ENCODE assay signal across 8 cellular contexts in genomic region chr1:151340870-151341754, GRCh38. TPM values are rescaled to one million over a fixed set of nuclear protein-coding genes. Genes with fewer than 3 reads are reported as not detected.
A peak's percentile ranks its signal among the peaks of the same experiment; 100 is the strongest.
DNase-seq lines count a peak whose midpoint lies in the region; ATAC-seq and TF ChIP-seq lines count a peak whose summit lies in the region.

No MANE protein-coding gene starts in this region.

- peak overlapping the region; percentile 43 for H3K4me3 Mint-ChIP-seq in T-helper 17 cell

- DNase-seq in CD1c-positive myeloid dendritic cell (ENCODE audit: extremely low spot score) (peak; percentile 89), H7 (peak; percentile 77), NCI-H2029 (lab: John Stamatoyannopoulos, UW) (peak; percentile 69), T-helper 17 cell (peak in 2 of 3 donors; percentile 14 to 22), breast epithelium (ENCODE audit: low spot score in 2 of 2) (no peak), iPS-NIHi7 (ENCODE audit: extremely low spot score) (peak; percentile 71), T1000 (lab: John Stamatoyannopoulos, UW) (no peak)
- DNase-seq in stimulated activated CD4-positive, alpha-beta T cell treated with anti-CD3 and anti-CD28 coated beads, Interleukin-15, amount 100 ng/mL, for 48 hours (ENCODE audit: low read depth in 2 of 2): peak; percentile 31 to 40

- peaks cover 26% of the 10 kb centered on the region for H3K36me3 ChIP-seq in H7 (replicated peaks; ENCODE audit: control insufficient read depth, insufficient read depth, low read length)
- no peaks in the 10 kb centered on the region for H3K36me3 ChIP-seq in breast epithelium

- H3K27me3 ChIP-seq in H7 (ENCODE audit: control insufficient read depth, insufficient read depth, low read length) (no peaks in the 10 kb centered on the region), breast epithelium (no peaks in the 10 kb centered on the region)

- peaks cover 9% of the 10 kb centered on the region for H3K36me3 Mint-ChIP-seq in T-helper 17 cell (ENCODE audit: low read depth)

- no peaks in the 10 kb centered on the region for H3K9me3 ChIP-seq in T-helper 17 cell (ENCODE audit: control insufficient read depth, low read length, poor library complexity, severe bottlenecking)
- no peaks in the 10 kb centered on the region for H3K9me3 ChIP-seq in breast epithelium

- H3K4me1 Mint-ChIP-seq in T-helper 17 cell: peaks cover 26% of the 10 kb centered on the region

- no peaks in the 10 kb centered on the region for H3K4me1 ChIP-seq in breast epithelium

- intact Hi-C loops in breast epithelium (cut with DNase I; ENCODE audit: low total_unique reads): loop anchor here (5.0 kb wide), 1 partner anchor 44 kb away; no protein-coding TSS in a partner anchor

- peak; percentile 78 to 83 (median 81) for TF ChIP-seq CTCF in breast epithelium (IDR thresholded peaks at IDR 0.05)

- no peak for TF ChIP-seq POLR2A in breast epithelium (IDR thresholded peaks at IDR 0.05)

- ATAC-seq in T-helper 17 cell: peak; percentile 90

- H3K27ac Mint-ChIP-seq in T-helper 17 cell: peak overlapping the region; percentile 84

- peak overlapping the region; percentile 2 to 56 for H3K27ac ChIP-seq in breast epithelium

- H3K4me3 ChIP-seq in H7 (ENCODE audit: insufficient read depth, low read depth, low read length) (no peak overlapping the region), breast epithelium (no peak overlapping the region)

- no peaks in the 10 kb centered on the region for H3K27me3 Mint-ChIP-seq in T-helper 17 cell

RNA-seq across cellular contexts. Expression of gene RFX5, which starts 5.9 kb away (rescaled TPM):
- total RNA-seq in H7 (2014; rRNA removed; shearing (Covaris generic)): 73.1 and 74.9 TPM in 2 replicates
- total RNA-seq in T-helper 17 cell: 100 to 1,000 TPM in 1 of 2 donors, 10 to 100 TPM in 1; 81.5 to 105 TPM
- total RNA-seq in breast epithelium: 10 to 100 TPM; 17.9 to 34.5 (median 25.9) TPM

RNA-seq across cellular contexts. Expression of gene PI4KB, which starts 13.9 kb away (rescaled TPM):
- 33.4 and 36.2 TPM in 2 replicates for total RNA-seq in H7 (2014; rRNA removed; shearing (Covaris generic))
- 10 to 100 TPM; 73.5 to 81.4 TPM for total RNA-seq in T-helper 17 cell
- 10 to 100 TPM; 59.2 to 91.8 (median 69.8) TPM for total RNA-seq in breast epithelium

RNA-seq across cellular contexts. Expression of gene SELENBP1, which starts 31.4 kb away (rescaled TPM):
- 36.9 and 41.9 TPM in 2 replicates for total RNA-seq in H7 (2014; rRNA removed; shearing (Covaris generic))
- not detected for total RNA-seq in T-helper 17 cell
- 100 to 1,000 TPM in 2 of 3 donors, 10 to 100 TPM in 1; 63.6 to 148 (median 123) TPM for total RNA-seq in breast epithelium

RNA-seq across cellular contexts. Expression of gene PSMB4, which starts 58.3 kb away (rescaled TPM):
- 889 and 932 TPM in 2 replicates for total RNA-seq in H7 (2014; rRNA removed; shearing (Covaris generic))
- 100 to 1,000 TPM; 283 to 299 TPM for total RNA-seq in T-helper 17 cell
- total RNA-seq in breast epithelium: 100 to 1,000 TPM; 234 to 270 (median 254) TPM

RNA-seq across cellular contexts. Expression of gene ZNF687, which starts 59.0 kb away (rescaled TPM):
- 81.3 and 103 TPM in 2 replicates for total RNA-seq in H7 (2014; rRNA removed; shearing (Covaris generic))
- total RNA-seq in T-helper 17 cell: 10 to 100 TPM; 25.9 to 33.8 TPM
- total RNA-seq in breast epithelium: 10 to 100 TPM; 20.6 to 31.6 (median 25.9) TPM

Comparison
In these comparisons a context has a peak if more than half of its experiments do, and no peak if none do; other contexts are left out.
1. DNase-seq: peak in CD1c-positive myeloid dendritic cell (single experiment), H7 (single experiment), NCI-H2029 (single experiment), T-helper 17 cell (2 of 3), iPS-NIHi7 (single experiment) and stimulated activated CD4-positive, alpha-beta T cell treated with anti-CD3 and anti-CD28 coated beads, Interleukin-15, amount 100 ng/mL, for 48 hours (2 of 2); none in breast epithelium (0 of 2) and T1000 (single experiment).
2. RNA of gene SELENBP1, which starts 31.4 kb away (total RNA-seq): 63.6 to 148 TPM in breast epithelium and 36.9 to 41.9 TPM in H7; not detected in T-helper 17 cell; every median in the first group is over 10 times any median in the second.